ENCODE assay signal across 19 cellular contexts in genomic region chr11:79510948-79511347, GRCh38.
DNase-seq lines count a peak whose midpoint lies in the region; ATAC-seq, FAIRE-seq and TF ChIP-seq lines count a peak whose summit lies in the region.
"Had no signal": no experiment of that assay in that cellular context is flagged by ENCODE, and none has a peak within 500 bp of the region (broad histone marks: within the 10 kb centered on the region; RNA-seq: fewer than 3 reads in every experiment).

No MANE protein-coding gene starts in this region.

- TF ChIP-seq EP300 in HepG2 (IDR thresholded peaks at IDR 0.05; ENCODE audit: low read depth in 2 of 2, low read length in 2 of 2) (no peak), HepG2 (CRISPR knock-in tag; IDR thresholded peaks at IDR 0.05; ENCODE audit: borderline replicate concordance) (no peak)

- no peak for TF ChIP-seq CTCF in HepG2 (CRISPR knock-in tag; IDR thresholded peaks at IDR 0.05)
- no peak for TF ChIP-seq CTCF in right lobe of liver (IDR thresholded peaks at IDR 0.05)

- no peak for ATAC-seq in HepG2
- no peak for ATAC-seq in right lobe of liver
- ATAC-seq in aorta (ENCODE audit: low FRiP score): no peak
- ATAC-seq: GM12878 had no signal

- intact Hi-C loops in HepG2 (cut with micrococcal nuclease; ENCODE audit: unreplicated experiment) (no loop called here), right lobe of liver (cut with DNase I) (no loop called here), aorta (cut with DNase I) (no loop called here)

- H3K27ac ChIP-seq in HepG2 (ENCODE audit: extremely low read length, insufficient read depth, low read length): no peak overlapping the region
- no peak overlapping the region for H3K27ac ChIP-seq in right lobe of liver
- H3K27ac ChIP-seq in aorta (ENCODE audit: low read depth in 1 of 2, low read length in 2 of 2): no peak overlapping the region

- POLR2A ChIA-PET in HepG2 (lab: Yijun Ruan, JAX): no interaction called here

- DNase-seq in HepG2 (ENCODE audit: low spot score): no peak
- no peak for DNase-seq in right lobe of liver
- DNase-seq in SK-N-DZ (ENCODE audit: low spot score): peak; percentile 48
- peak; percentile 73 for DNase-seq in left kidney (ENCODE audit: low read depth, low spot score)
- DNase-seq in T1000 (lab: John Stamatoyannopoulos, UW): no peak
- DNase-seq in aorta: no peak
- no peak for DNase-seq in cerebellar nuclear complex (lab: John Stamatoyannopoulos, UW)
- no peak for DNase-seq in HuH-7.5 (ENCODE audit: low spot score)
- DNase-seq: 8988T; ACHN; C1 segment of cervical spinal cord; Calu3; CD4-positive, alpha-beta T cell; DMS 273 treated with DMSO at 0.1 percent for 48 hours; HFFc6 had no signal

- H3K9me3 ChIP-seq in HepG2 (ENCODE audit: low read length) (no peaks in the 10 kb centered on the region), right lobe of liver (no peaks in the 10 kb centered on the region), aorta (ENCODE audit: control insufficient read depth, low read length) (peaks cover 6% of the 10 kb centered on the region)
- H3K9me3 ChIP-seq: HAP-1 had no signal

- no peaks in the 10 kb centered on the region for H4K20me1 ChIP-seq in HepG2 (ENCODE audit: insufficient read depth, low read length)

- no peaks in the 10 kb centered on the region for H3K79me2 ChIP-seq in HepG2 (ENCODE audit: insufficient read depth, low read length)

- H3K4me3 ChIP-seq in HepG2 (replicated peaks in 1 of 3; ENCODE audit: insufficient read depth in 1 of 3, low read depth in 2 of 3, low read length in 3 of 3) (no peak overlapping the region), right lobe of liver (no peak overlapping the region), aorta (ENCODE audit: low read length in 2 of 2) (no peak overlapping the region)
- H3K4me3 ChIP-seq: GM12878, HAP-1 had no signal

- no peak for TF ChIP-seq RAD21 in HepG2 (CRISPR knock-in tag; IDR thresholded peaks at IDR 0.05)

- 30% methylated on average over 8 of the region's 9 CpGs for WGBS in HepG2 (ENCODE audit: low lambda C conversion rate)
- WGBS in right lobe of liver (ENCODE audit: insufficient coverage, low coverage, low lambda C conversion rate, missing lambda C conversion rate): 62% methylated on average over 7 of the region's 9 CpGs
- WGBS in aorta, 2 donors: 79 to 92% methylated on average over 9 of the region's 9 CpGs

- no TSS peak for BruUV-seq in HepG2 (replicated peaks; lab: Mats Ljungman, UMichigan)

- CTCF ChIA-PET in HepG2 (lab: Yijun Ruan, JAX; ENCODE audit: low intra/inter-chr PET ratio, low total read pairs): no interaction called here

- FAIRE-seq in HepG2 (lab: Jason Lieb, UNC): no peak
- FAIRE-seq: GM12878, GM18507, HTR-8/SVneo had no signal

- H2AFZ ChIP-seq in HepG2 (ENCODE audit: low read length): no peak overlapping the region

- TF ChIP-seq POLR2A in HepG2 (IDR thresholded peaks at IDR 0.05; ENCODE audit: insufficient read depth in 1 of 2, low read depth in 2 of 2, low read length in 2 of 2) (no peak), right lobe of liver (IDR thresholded peaks at IDR 0.05) (no peak)

- H3K36me3 ChIP-seq in HepG2 (replicated peaks in 1 of 2; ENCODE audit: control insufficient read depth in 1 of 2, insufficient read depth in 2 of 2, low read length in 2 of 2) (no peaks in the 10 kb centered on the region), right lobe of liver (no peaks in the 10 kb centered on the region), aorta (ENCODE audit: control insufficient read depth in 1 of 2, insufficient read depth in 2 of 2, low read length in 1 of 2) (no peaks in the 10 kb centered on the region)
- H3K36me3 ChIP-seq: HAP-1 had no signal

- H3K27me3 ChIP-seq in HepG2 (ENCODE audit: control insufficient read depth in 1 of 2, insufficient read depth in 2 of 2, low read length in 2 of 2): no peaks in the 10 kb centered on the region; a peak in 1 of 5 replicates
- H3K27me3 ChIP-seq in right lobe of liver: no peaks in the 10 kb centered on the region
- H3K27me3 ChIP-seq in aorta (ENCODE audit: control insufficient read depth in 1 of 2, insufficient read depth in 2 of 2, low read length in 1 of 2): no peaks in the 10 kb centered on the region

- H3K4me2 ChIP-seq in HepG2 (ENCODE audit: low read depth, low read length): no peak overlapping the region

- no peaks in the 10 kb centered on the region for H3K4me1 ChIP-seq in HepG2 (ENCODE audit: insufficient read depth, low read length)
- H3K4me1 ChIP-seq in right lobe of liver: no peaks in the 10 kb centered on the region
- no peaks in the 10 kb centered on the region for H3K4me1 ChIP-seq in aorta (ENCODE audit: control insufficient read depth in 1 of 2, insufficient read depth in 2 of 2, low read length in 2 of 2)
- H3K4me1 ChIP-seq: HAP-1 had no signal

- no peak overlapping the region for H3K9ac ChIP-seq in HepG2 (ENCODE audit: insufficient read depth, low read depth, low read length)

- in situ Hi-C loops in HepG2 (cut with HindIII; ENCODE audit: extremely low pct_ligation_motif_present, low pct_unique_long_range_greater_than_20kb): no loop called here

TF ChIP-seq in HepG2, 621 proteins besides CTCF, POLR2A, EP300 and RAD21:
- TF ChIP-seq SMAD1 (CRISPR knock-in tag; IDR thresholded peaks at IDR 0.05; ENCODE audit: borderline replicate concordance, low read depth) (no peak), ZNF775 (CRISPR knock-in tag; IDR thresholded peaks at IDR 0.05; ENCODE audit: borderline replicate concordance) (no peak), UBTF (CRISPR knock-in tag; IDR thresholded peaks at IDR 0.05) (no peak), MAFF (IDR thresholded peaks at IDR 0.05; ENCODE audit: low read depth, low read length) (peak; percentile 72), HCFC1 (IDR thresholded peaks at IDR 0.05; ENCODE audit: low read depth, low read length) (no peak), AFF4 (CRISPR knock-in tag; IDR thresholded peaks at IDR 0.05) (no peak), MAFK (conservative IDR thresholded peaks at IDR 0.05 in 1 of 2, IDR thresholded peaks at IDR 0.05 in 1 of 2; ENCODE audit: low read length in 2 of 2) (peak; percentile 75 to 90)

Comparison
In these comparisons a context has a peak if more than half of its experiments do, and no peak if none do; other contexts are left out.
1. DNase-seq: peak in SK-N-DZ (single experiment) and left kidney (single experiment); none in HepG2 (single experiment), right lobe of liver (0 of 3), T1000 (single experiment), aorta (0 of 2), cerebellar nuclear complex (0 of 2) and HuH-7.5 (single experiment).